26 cellular contexts compared by ENCODE assay signal in the genomic region with DNA sequence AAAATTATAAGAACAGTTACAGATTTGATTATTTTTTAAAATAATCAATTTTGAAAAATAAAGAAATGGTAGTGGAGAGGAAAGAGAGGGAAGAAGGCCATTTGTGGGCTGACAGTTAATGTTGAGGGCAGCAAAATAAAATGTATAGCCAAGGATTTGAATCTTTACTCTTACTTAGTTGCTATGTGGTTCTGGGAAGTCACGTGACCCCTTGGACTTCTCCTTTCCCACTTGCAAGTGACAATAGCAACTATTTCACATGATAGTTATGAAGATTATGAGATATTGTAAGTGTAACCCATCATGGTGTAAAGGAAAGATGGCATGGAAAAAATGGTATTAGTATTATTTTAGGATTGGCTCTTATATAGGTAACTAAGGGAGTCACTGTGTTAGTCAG.
DNase-seq lines count a peak whose midpoint lies in the region; ATAC-seq, FAIRE-seq and TF ChIP-seq lines count a peak whose summit lies in the region.
"Had no signal": no experiment of that assay in that cellular context is flagged by ENCODE, and none has a peak within 500 bp of the region (broad histone marks: within the 10 kb centered on the region; RNA-seq: fewer than 3 reads in every experiment).

No MANE protein-coding gene starts in this region.

- H3K79me2 ChIP-seq in HepG2 (ENCODE audit: insufficient read depth, low read length) (no peaks in the 10 kb centered on the region), K562 (ENCODE audit: control insufficient read depth, insufficient read depth, low read length) (no peaks in the 10 kb centered on the region)

- in situ Hi-C loops in HepG2 (cut with HindIII; ENCODE audit: extremely low pct_ligation_motif_present, low pct_unique_long_range_greater_than_20kb): no loop called here
- in situ Hi-C loops in K562 (cut with MboI): no loop called here

- H2AFZ ChIP-seq in HepG2 (ENCODE audit: low read length) (no peak overlapping the region), K562 (ENCODE audit: low read depth, low read length) (no peak overlapping the region)

- H3K9ac ChIP-seq in HepG2 (ENCODE audit: insufficient read depth, low read depth, low read length) (no peak overlapping the region), K562 (ENCODE audit: insufficient read depth in 1 of 2, low read depth in 2 of 2, low read length in 2 of 2) (no peak overlapping the region)
- H3K9ac ChIP-seq: BLaER1 had no signal

- CTCF ChIA-PET in HepG2 (lab: Yijun Ruan, JAX; ENCODE audit: low intra/inter-chr PET ratio, low total read pairs): no interaction called here
- CTCF ChIA-PET in K562 (lab: Yijun Ruan, JAX; ENCODE audit: low intra/inter-chr PET ratio): no interaction called here

- TF ChIP-seq RAD21 in HepG2 (CRISPR knock-in tag; IDR thresholded peaks at IDR 0.05) (no peak), K562 (CRISPR knock-in tag; conservative IDR thresholded peaks at IDR 0.05 in 1 of 2, IDR thresholded peaks at IDR 0.05 in 1 of 2) (no peak)

- DNase-seq in HepG2 (ENCODE audit: low spot score) (no peak), right lobe of liver (no peak), OCI-M1 (lab: John Stamatoyannopoulos, UW) (peak; percentile 70), K562 (ENCODE audit: extremely low read depth in 1 of 4, low spot score in 3 of 4) (no peak), NCI-H2196 (lab: John Stamatoyannopoulos, UW; ENCODE audit: unreplicated experiment) (no peak)
- DNase-seq: 8988T; ACHN; BE2C; C1 segment of cervical spinal cord; CD4-positive, alpha-beta memory T cell; CD4-positive, CD25-positive, alpha-beta regulatory T cell; CD8-positive, alpha-beta memory T cell; COR-L47; DMS 273 treated with DMSO at 0.1 percent for 48 hours; DMS153; DMS53; DMS79; DND-41; EL; GDM1 had no signal

- H3K9me3 ChIP-seq in HepG2 (ENCODE audit: low read length) (peaks cover 80% of the 10 kb centered on the region), right lobe of liver (no peaks in the 10 kb centered on the region), K562 (replicated peaks; ENCODE audit: control insufficient read depth, insufficient read depth, low read depth, low read length) (peaks cover 2% of the 10 kb centered on the region; the same call in 1 of the 2 replicates)
- H3K9me3 ChIP-seq: BE2C had no signal

- H4K20me1 ChIP-seq in HepG2 (ENCODE audit: insufficient read depth, low read length): no peaks in the 10 kb centered on the region
- no peaks in the 10 kb centered on the region for H4K20me1 ChIP-seq in K562 (replicated peaks; ENCODE audit: control insufficient read depth, insufficient read depth, low read length)
- H4K20me1 ChIP-seq: BLaER1 had no signal

- FAIRE-seq in HepG2 (lab: Jason Lieb, UNC): no peak
- no peak for FAIRE-seq in K562 (lab: Jason Lieb, UNC)
- FAIRE-seq: A204.1, GM12891, GM18507, GM19239 had no signal

- H3K4me1 ChIP-seq in HepG2 (ENCODE audit: insufficient read depth, low read length) (no peaks in the 10 kb centered on the region), right lobe of liver (no peaks in the 10 kb centered on the region), K562 (replicated peaks in 1 of 2; ENCODE audit: control insufficient read depth in 2 of 2, insufficient read depth in 2 of 2, low read length in 2 of 2) (no peaks in the 10 kb centered on the region)
- H3K4me1 ChIP-seq: BE2C, BLaER1 had no signal

- no peaks in the 10 kb centered on the region for H3K9me1 ChIP-seq in K562 (ENCODE audit: control insufficient read depth, insufficient read depth, low read length)

- no peak for TF ChIP-seq CTCF in HepG2 (CRISPR knock-in tag; IDR thresholded peaks at IDR 0.05)
- no peak for TF ChIP-seq CTCF in right lobe of liver (IDR thresholded peaks at IDR 0.05)
- no peak for TF ChIP-seq CTCF in K562 (IDR thresholded peaks at IDR 0.05 in 2 of 3, conservative IDR thresholded peaks at IDR 0.05 in 1 of 3; ENCODE audit: insufficient read depth in 2 of 3, low read depth in 1 of 3, low read length in 3 of 3)

- no peak for TF ChIP-seq POLR2A in HepG2 (IDR thresholded peaks at IDR 0.05; ENCODE audit: insufficient read depth in 1 of 2, low read depth in 2 of 2, low read length in 2 of 2)
- no peak for TF ChIP-seq POLR2A in right lobe of liver (IDR thresholded peaks at IDR 0.05)
- TF ChIP-seq POLR2A in K562 (conservative IDR thresholded peaks at IDR 0.05): no peak
- TF ChIP-seq POLR2A in GM18505 (IDR thresholded peaks at IDR 0.05; ENCODE audit: borderline replicate concordance, extremely low read depth, insufficient read depth, insufficient read length): no peak

- H3K27ac ChIP-seq in HepG2 (ENCODE audit: extremely low read length, insufficient read depth, low read length): no peak overlapping the region
- H3K27ac ChIP-seq in right lobe of liver: no peak overlapping the region
- no peak overlapping the region for H3K27ac ChIP-seq in K562 (ENCODE audit: extremely low read depth, low read depth, low read length)
- H3K27ac ChIP-seq: BLaER1 had no signal

- ATAC-seq in HepG2: no peak
- no peak for ATAC-seq in right lobe of liver
- no peak for ATAC-seq in K562
- ATAC-seq in GM18505 (IDR thresholded peaks at IDR 0.05; ENCODE audit: unreplicated experiment): no peak

- POLR2A ChIA-PET in HepG2 (lab: Yijun Ruan, JAX) (no interaction called here), K562 (lab: Yijun Ruan, JAX) (no interaction called here)

- BruUV-seq in HepG2 (replicated peaks; lab: Mats Ljungman, UMichigan): no TSS peak
- BruUV-seq in K562 (replicated peaks; lab: Mats Ljungman, UMichigan): no TSS peak

- H3K27me3 ChIP-seq in HepG2 (ENCODE audit: control insufficient read depth in 1 of 2, insufficient read depth in 2 of 2, low read length in 2 of 2) (no peaks in the 10 kb centered on the region), right lobe of liver (no peaks in the 10 kb centered on the region), K562 (ENCODE audit: control insufficient read depth in 2 of 2, insufficient read depth in 2 of 2, low read length in 2 of 2) (no peaks in the 10 kb centered on the region)
- H3K27me3 ChIP-seq: BE2C, BLaER1 had no signal

- H3K36me3 ChIP-seq in HepG2 (replicated peaks in 1 of 2; ENCODE audit: control insufficient read depth in 1 of 2, insufficient read depth in 2 of 2, low read length in 2 of 2) (no peaks in the 10 kb centered on the region), right lobe of liver (no peaks in the 10 kb centered on the region), K562 (ENCODE audit: control insufficient read depth, insufficient read depth, low read length) (no peaks in the 10 kb centered on the region)
- H3K36me3 ChIP-seq: BE2C, BLaER1 had no signal

- WGBS in HepG2 (ENCODE audit: low lambda C conversion rate): 4% methylated on average over 1 of the region's 1 CpG
- 65% methylated on average over 1 of the region's 1 CpG for WGBS in right lobe of liver (ENCODE audit: insufficient coverage, low coverage, low lambda C conversion rate, missing lambda C conversion rate)
- 0% methylated on average over 1 of the region's 1 CpG for WGBS in K562 (ENCODE audit: insufficient coverage, low coverage, missing lambda C conversion rate)

- intact Hi-C loops in HepG2 (cut with micrococcal nuclease; ENCODE audit: unreplicated experiment) (no loop called here), right lobe of liver (cut with DNase I) (no loop called here), K562 (cut with micrococcal nuclease) (no loop called here)

- H3K4me3 ChIP-seq in HepG2 (replicated peaks in 1 of 3; ENCODE audit: insufficient read depth in 1 of 3, low read depth in 2 of 3, low read length in 3 of 3) (no peak overlapping the region), right lobe of liver (no peak overlapping the region), K562 (no peak overlapping the region)
- H3K4me3 ChIP-seq: BLaER1 had no signal

- TF ChIP-seq EP300 in HepG2 (IDR thresholded peaks at IDR 0.05; ENCODE audit: low read depth in 2 of 2, low read length in 2 of 2): no peak
- no peak for TF ChIP-seq EP300 in HepG2 (CRISPR knock-in tag; IDR thresholded peaks at IDR 0.05; ENCODE audit: borderline replicate concordance)
- TF ChIP-seq EP300 in K562 (IDR thresholded peaks at IDR 0.05; ENCODE audit: low read length): no peak

- H3K4me2 ChIP-seq in HepG2 (ENCODE audit: low read depth, low read length): no peak overlapping the region
- no peak overlapping the region for H3K4me2 ChIP-seq in K562 (ENCODE audit: insufficient read depth, low read length)
- H3K4me2 ChIP-seq: BLaER1 had no signal

TF ChIP-seq in HepG2, 621 proteins besides CTCF, POLR2A, EP300 and RAD21 (continues in another document):
- TF ChIP-seq, protein P1, sequence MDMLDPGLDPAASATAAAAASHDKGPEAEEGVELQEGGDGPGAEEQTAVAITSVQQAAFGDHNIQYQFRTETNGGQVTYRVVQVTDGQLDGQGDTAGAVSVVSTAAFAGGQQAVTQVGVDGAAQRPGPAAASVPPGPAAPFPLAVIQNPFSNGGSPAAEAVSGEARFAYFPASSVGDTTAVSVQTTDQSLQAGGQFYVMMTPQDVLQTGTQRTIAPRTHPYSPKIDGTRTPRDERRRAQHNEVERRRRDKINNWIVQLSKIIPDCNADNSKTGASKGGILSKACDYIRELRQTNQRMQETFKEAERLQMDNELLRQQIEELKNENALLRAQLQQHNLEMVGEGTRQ (IDR thresholded peaks at IDR 0.05; ENCODE audit: low read depth, low read length): peak; percentile 63
- TF ChIP-seq, protein P1 (CRISPR knock-in tag; IDR thresholded peaks at IDR 0.05; ENCODE audit: borderline replicate concordance): no peak

TF ChIP-seq in K562, 482 proteins besides CTCF, POLR2A, EP300 and RAD21 (continues in another document):
- TF ChIP-seq ZNF347 (CRISPR knock-in tag; IDR thresholded peaks at IDR 0.05; ENCODE audit: low read depth) (no peak), LCOR (CRISPR knock-in tag; IDR thresholded peaks at IDR 0.05) (no peak), CEBPG (CRISPR knock-in tag; IDR thresholded peaks at IDR 0.05) (no peak), CEBPG (tag; conservative IDR thresholded peaks at IDR 0.05 in 1 of 2, IDR thresholded peaks at IDR 0.05 in 1 of 2) (no peak), RAD51 (IDR thresholded peaks at IDR 0.05; ENCODE audit: borderline replicate concordance, low read depth) (peak; percentile 50; the same call in 1 of the 2 replicates)
